In the genomic region with DNA sequence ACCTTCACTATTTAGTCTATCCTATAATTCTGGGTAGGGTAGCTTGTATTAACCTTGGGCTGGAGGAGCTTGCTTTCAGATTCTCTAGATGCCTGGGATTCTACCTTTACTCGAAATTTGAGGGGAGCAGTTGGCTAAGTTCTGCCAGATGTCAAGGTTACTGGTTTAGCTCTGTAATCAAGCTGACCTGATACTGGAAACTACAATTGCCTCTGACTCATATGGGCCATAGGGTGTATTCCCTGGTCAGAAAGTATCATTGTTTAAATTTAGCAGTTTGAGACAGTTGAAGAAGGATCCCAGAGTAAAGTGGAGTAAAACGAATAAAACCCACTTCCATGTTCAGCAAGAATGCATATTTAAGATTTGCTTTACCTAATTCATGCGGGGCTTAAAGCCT, we compare ENCODE assay signal across 38 cellular contexts.
"Had no signal": no experiment of that assay in that cellular context is flagged by ENCODE, and none has a peak within 500 bp of the region (broad histone marks: within the 10 kb centered on the region; RNA-seq: fewer than 3 reads in every experiment).

No MANE protein-coding gene starts in this region.

- H3K9me3 Mint-ChIP-seq: activated naive CD4-positive, alpha-beta T cell treated with anti-CD3 and anti-CD28 coated beads, Interleukin-2, amount 50 U/mL, for 24 hours; activated naive CD4-positive, alpha-beta T cell treated with anti-CD3 and anti-CD28 coated beads, Interleukin-2, amount 50 U/mL, for 72 hours; activated T-helper 17 cell treated with anti-CD3 and anti-CD28 coated beads, Interleukin-2, amount 50 U/mL, for 72 hours; central memory CD8-positive, alpha-beta T cell had no signal

- H3K4me3 Mint-ChIP-seq: activated naive CD4-positive, alpha-beta T cell treated with anti-CD3 and anti-CD28 coated beads for 36 hours; activated naive CD4-positive, alpha-beta T cell treated with anti-CD3 and anti-CD28 coated beads, Interleukin-2, amount 50 U/mL, for 24 hours; activated naive CD8-positive, alpha-beta T cell; activated naive CD8-positive, alpha-beta T cell treated with anti-CD3 and anti-CD28 coated beads for 36 hours; activated naive CD8-positive, alpha-beta T cell treated with anti-CD3 and anti-CD28 coated beads, Interleukin-2, amount 10 ng/mL, durations not matched to agents 7 days and 5 days; activated naive CD8-positive, alpha-beta T cell treated with anti-CD3 and anti-CD28 coated beads, Interleukin-2, amount 50 U/mL, for 24 hours; activated T-cell treated with anti-CD3 and anti-CD28 coated beads, Interleukin-2, amount 50 U/mL, for 24 hours; activated T-cell treated with anti-CD3 and anti-CD28 coated beads, Interleukin-2, amount 50 U/mL, for 4 hours; activated T-cell treated with anti-CD3 and anti-CD28 coated beads, Interleukin-2, amount 50 U/mL, for 72 hours; activated T-helper 1 cell treated with anti-CD3 and anti-CD28 coated beads, Interleukin-12 subunit alpha, Interleukin-12 subunit beta, Interleukin-2, Interleukin-4 antibody, amounts not matched to agents 30 ng/mL and 10 ng/mL and 1 ng/mL, durations not matched to agents 14 hours and 24 hours and 36 hours; activated T-helper 17 cell treated with anti-CD3 and anti-CD28 coated beads, Interleukin-2, amount 50 U/mL, for 72 hours; brain; central memory CD8-positive, alpha-beta T cell had no signal

- H3K27ac ChIP-seq: adrenal gland, ascending aorta, body of pancreas, brain microvascular endothelial cell, breast epithelium, cardiac muscle cell had no signal

- H3K9me3 ChIP-seq: ascending aorta, body of pancreas had no signal

- H3K36me3 ChIP-seq: adrenal gland, ascending aorta, brain microvascular endothelial cell, breast epithelium, cardiac muscle cell had no signal

- DNase-seq: activated effector memory CD4-positive, alpha-beta T cell treated with anti-CD3 and anti-CD28 coated beads, Interleukin-2, amount 50 U/mL, for 16 hours; activated effector memory CD4-positive, alpha-beta T cell treated with Interleukin-2 at 50 U/mL for 16 hours; activated gamma-delta T cell; activated gamma-delta T cell treated with Interleukin-2 at 50 U/mL for 16 hours; activated naive CD4-positive, alpha-beta T cell treated with anti-CD3 and anti-CD28 coated beads for 36 hours; activated naive CD4-positive, alpha-beta T cell treated with anti-CD3 and anti-CD28 coated beads, Interleukin-2, amount 50 U/mL, for 16 hours; activated naive CD4-positive, alpha-beta T cell treated with Interleukin-2 at 50 U/mL for 16 hours; activated naive CD8-positive, alpha-beta T cell treated with anti-CD3 and anti-CD28 coated beads for 36 hours; activated naive CD8-positive, alpha-beta T cell treated with anti-CD3 and anti-CD28 coated beads, Interleukin-2, amount 10 ng/mL, durations not matched to agents 7 days and 5 days; activated naive CD8-positive, alpha-beta T cell treated with anti-CD3 and anti-CD28 coated beads, Interleukin-2, amount 50 U/mL, for 24 hours; activated T-cell treated with anti-CD3 and anti-CD28 coated beads, Interleukin-2, amount 50 U/mL, for 1 hour; activated T-cell treated with anti-CD3 and anti-CD28 coated beads, Interleukin-2, amount 50 U/mL, for 24 hours; activated T-cell treated with anti-CD3 and anti-CD28 coated beads, Interleukin-2, amount 50 U/mL, for 4 hours; activated T-cell treated with anti-CD3 and anti-CD28 coated beads, Interleukin-2, amount 50 U/mL, for 48 hours; activated T-cell treated with anti-CD3 and anti-CD28 coated beads, Interleukin-2, amount 50 U/mL, for 72 hours; adrenal gland; amniotic stem cell; amygdala; anterior cingulate cortex; aorta; body of pancreas; brain microvascular endothelial cell; caudate nucleus; central memory CD4-positive, alpha-beta T cell; cerebellar nuclear complex had no signal

- H3K27me3 ChIP-seq: ascending aorta, body of pancreas, brain microvascular endothelial cell, cardiac muscle cell had no signal

- ATAC-seq: activated naive CD4-positive, alpha-beta T cell treated with anti-CD3 and anti-CD28 coated beads, Interleukin-2, amount 50 U/mL, for 72 hours; activated naive CD8-positive, alpha-beta T cell treated with anti-CD3 and anti-CD28 coated beads, Interleukin-2, amount 50 U/mL, for 24 hours; activated T-cell treated with anti-CD3 and anti-CD28 coated beads, Interleukin-2, amount 50 U/mL, for 4 hours; activated T-cell treated with anti-CD3 and anti-CD28 coated beads, Interleukin-2, amount 50 U/mL, for 72 hours; activated T-helper 17 cell treated with anti-CD3 and anti-CD28 coated beads, Interleukin-2, amount 50 U/mL, for 72 hours; body of pancreas had no signal

- H3K4me3 ChIP-seq: adrenal gland, ascending aorta, body of pancreas, breast epithelium, cardiac muscle cell had no signal

- FAIRE-seq: astrocyte, bronchial epithelial cell had no signal

- H3K27me3 Mint-ChIP-seq: activated naive CD4-positive, alpha-beta T cell treated with anti-CD3 and anti-CD28 coated beads, Interleukin-2, amount 50 U/mL, for 24 hours; activated naive CD8-positive, alpha-beta T cell; activated naive CD8-positive, alpha-beta T cell treated with anti-CD3 and anti-CD28 coated beads for 36 hours; activated naive CD8-positive, alpha-beta T cell treated with anti-CD3 and anti-CD28 coated beads, Interleukin-2, amount 10 ng/mL, durations not matched to agents 7 days and 5 days; activated naive CD8-positive, alpha-beta T cell treated with anti-CD3 and anti-CD28 coated beads, Interleukin-2, amount 50 U/mL, for 24 hours; activated T-helper 17 cell treated with anti-CD3 and anti-CD28 coated beads, Interleukin-2, amount 50 U/mL, for 72 hours; brain; central memory CD8-positive, alpha-beta T cell had no signal

- H3K4me1 Mint-ChIP-seq: activated naive CD4-positive, alpha-beta T cell treated with anti-CD3 and anti-CD28 coated beads, Interleukin-2, amount 50 U/mL, for 24 hours; activated naive CD8-positive, alpha-beta T cell treated with anti-CD3 and anti-CD28 coated beads for 36 hours; activated naive CD8-positive, alpha-beta T cell treated with anti-CD3 and anti-CD28 coated beads, Interleukin-2, amount 10 ng/mL, durations not matched to agents 7 days and 5 days; activated naive CD8-positive, alpha-beta T cell treated with anti-CD3 and anti-CD28 coated beads, Interleukin-2, amount 50 U/mL, for 24 hours; activated T-helper 17 cell treated with anti-CD3 and anti-CD28 coated beads, Interleukin-2, amount 50 U/mL, for 72 hours; brain; central memory CD8-positive, alpha-beta T cell had no signal

- H3K4me1 ChIP-seq: adrenal gland, ascending aorta, body of pancreas, breast epithelium had no signal

- H3K27ac Mint-ChIP-seq: activated naive CD4-positive, alpha-beta T cell treated with anti-CD3 and anti-CD28 coated beads for 36 hours; activated naive CD4-positive, alpha-beta T cell treated with anti-CD3 and anti-CD28 coated beads, Interleukin-2, amount 50 U/mL, for 24 hours; activated naive CD4-positive, alpha-beta T cell treated with anti-CD3 and anti-CD28 coated beads, Interleukin-2, amount 50 U/mL, for 72 hours; activated naive CD8-positive, alpha-beta T cell; activated naive CD8-positive, alpha-beta T cell treated with anti-CD3 and anti-CD28 coated beads for 36 hours; activated naive CD8-positive, alpha-beta T cell treated with anti-CD3 and anti-CD28 coated beads, Interleukin-2, amount 10 ng/mL, durations not matched to agents 7 days and 5 days; activated naive CD8-positive, alpha-beta T cell treated with anti-CD3 and anti-CD28 coated beads, Interleukin-2, amount 50 U/mL, for 24 hours; activated T-cell treated with anti-CD3 and anti-CD28 coated beads, Interleukin-2, amount 50 U/mL, for 24 hours; activated T-cell treated with anti-CD3 and anti-CD28 coated beads, Interleukin-2, amount 50 U/mL, for 72 hours; activated T-helper 1 cell treated with anti-CD3 and anti-CD28 coated beads, Interleukin-12 subunit alpha, Interleukin-12 subunit beta, Interleukin-2, Interleukin-4 antibody, amounts not matched to agents 30 ng/mL and 10 ng/mL and 1 ng/mL, durations not matched to agents 14 hours and 24 hours and 36 hours; activated T-helper 17 cell treated with anti-CD3 and anti-CD28 coated beads, Interleukin-2, amount 50 U/mL, for 72 hours; activated T-helper 2 cell treated with anti-CD3 and anti-CD28 coated beads, Interferon-gamma antibody, Interleukin-2, Interleukin-4, amounts not matched to agents 10 μg/mL and 5 μg/mL and 100 μg/mL, durations not matched to agents 14 hours and 24 hours and 36 hours; brain had no signal

- H3K36me3 Mint-ChIP-seq: activated naive CD4-positive, alpha-beta T cell treated with anti-CD3 and anti-CD28 coated beads, Interleukin-2, amount 50 U/mL, for 24 hours; activated naive CD4-positive, alpha-beta T cell treated with anti-CD3 and anti-CD28 coated beads, Interleukin-2, amount 50 U/mL, for 72 hours; activated naive CD8-positive, alpha-beta T cell; activated naive CD8-positive, alpha-beta T cell treated with anti-CD3 and anti-CD28 coated beads, Interleukin-2, amount 10 ng/mL, durations not matched to agents 7 days and 5 days; brain had no signal
